ENCODE assay signal across 11 cellular contexts in genomic region chr18:8426401-8426800, GRCh38.
DNase-seq lines count a peak whose midpoint lies in the region; ATAC-seq, FAIRE-seq and TF ChIP-seq lines count a peak whose summit lies in the region.
"Had no signal": no experiment of that assay in that cellular context is flagged by ENCODE, and none has a peak within 500 bp of the region (broad histone marks: within the 10 kb centered on the region; RNA-seq: fewer than 3 reads in every experiment).

No MANE protein-coding gene starts in this region.

- ATAC-seq in HepG2 (peak; percentile 89), right lobe of liver (no peak), PC-3 (no peak), foreskin keratinocyte (no peak), GM21786 (IDR thresholded peaks at IDR 0.05; ENCODE audit: unreplicated experiment) (no peak), HG02852 (IDR thresholded peaks at IDR 0.05; ENCODE audit: unreplicated experiment) (no peak)
- ATAC-seq: activated naive CD4-positive, alpha-beta T cell treated with anti-CD3 and anti-CD28 coated beads, Interleukin-2, amount 50 U/mL, for 72 hours had no signal

- H3K9me3 ChIP-seq in HepG2 (ENCODE audit: low read length) (no peaks in the 10 kb centered on the region), right lobe of liver (no peaks in the 10 kb centered on the region), PC-3 (ENCODE audit: low read length) (no peaks in the 10 kb centered on the region)

- H3K9me2 ChIP-seq in PC-3 (replicated peaks; ENCODE audit: low read length) = no peaks in the 10 kb centered on the region

- H2AFZ ChIP-seq in HepG2 (ENCODE audit: low read length) (no peak overlapping the region), PC-3 (ENCODE audit: low read length) (no peak overlapping the region)

- CTCF ChIA-PET in HepG2 (lab: Yijun Ruan, JAX; ENCODE audit: low intra/inter-chr PET ratio, low total read pairs) = no interaction called here
- CTCF ChIA-PET in PC-3 (lab: Charles Lee) = no interaction called here

- H3K4me3 ChIP-seq in HepG2 (replicated peaks in 1 of 3; ENCODE audit: insufficient read depth in 1 of 3, low read depth in 2 of 3, low read length in 3 of 3) = no peak overlapping the region
- H3K4me3 ChIP-seq in right lobe of liver = no peak overlapping the region
- no peak overlapping the region for H3K4me3 ChIP-seq in PC-3 (ENCODE audit: low read length)

- H3F3A ChIP-seq in PC-3 (ENCODE audit: low read length, unreplicated experiment) = no peaks in the 10 kb centered on the region

- no peaks in the 10 kb centered on the region for H4K20me1 ChIP-seq in HepG2 (ENCODE audit: insufficient read depth, low read length)
- H4K20me1 ChIP-seq in PC-3 (ENCODE audit: low read length) = no peaks in the 10 kb centered on the region

- H3K4me2 ChIP-seq in HepG2 (ENCODE audit: low read depth, low read length) = no peak overlapping the region
- H3K4me2 ChIP-seq in PC-3 (ENCODE audit: low read length) = no peak overlapping the region

- peak; percentile 54 for TF ChIP-seq RAD21 in HepG2 (CRISPR knock-in tag; IDR thresholded peaks at IDR 0.05)

- TF ChIP-seq POLR2A in HepG2 (IDR thresholded peaks at IDR 0.05; ENCODE audit: insufficient read depth in 1 of 2, low read depth in 2 of 2, low read length in 2 of 2) (no peak), right lobe of liver (IDR thresholded peaks at IDR 0.05) (no peak), H54 (IDR thresholded peaks at IDR 0.05; ENCODE audit: low read depth, low read length) (no peak)

- BruUV-seq in HepG2 (replicated peaks; lab: Mats Ljungman, UMichigan) (no TSS peak), PC-3 (replicated peaks; lab: Mats Ljungman, UMichigan) (no TSS peak)

- H3K9ac ChIP-seq in HepG2 (ENCODE audit: insufficient read depth, low read depth, low read length) (no peak overlapping the region), PC-3 (ENCODE audit: low read length) (no peak overlapping the region)

- WGBS in HepG2 (ENCODE audit: low lambda C conversion rate) = 60% methylated on average over 1 of the region's 13 CpGs
- 100% methylated on average over 1 of the region's 13 CpGs for WGBS in right lobe of liver (ENCODE audit: insufficient coverage, low coverage, low lambda C conversion rate, missing lambda C conversion rate)

- intact Hi-C loops in HepG2 (cut with micrococcal nuclease; ENCODE audit: unreplicated experiment) (loop anchor here (1.0 kb wide), 1 partner anchor 54 kb away; no protein-coding TSS in a partner anchor), right lobe of liver (cut with DNase I) (no loop called here), PC-3 (cut with micrococcal nuclease) (no loop called here)

- TF ChIP-seq CTCF in HepG2 (CRISPR knock-in tag; IDR thresholded peaks at IDR 0.05) = peak; percentile 72
- TF ChIP-seq CTCF in right lobe of liver (IDR thresholded peaks at IDR 0.05) = peak in 1 of 4 donors; percentile 20
- peak; percentile 77 for TF ChIP-seq CTCF in PC-3 (conservative IDR thresholded peaks at IDR 0.05; ENCODE audit: low read depth, low read length)
- peak; percentile 40 for TF ChIP-seq CTCF in foreskin keratinocyte (conservative IDR thresholded peaks at IDR 0.05)

- TF ChIP-seq EP300 in HepG2 (IDR thresholded peaks at IDR 0.05; ENCODE audit: low read depth in 2 of 2, low read length in 2 of 2) (no peak), HepG2 (CRISPR knock-in tag; IDR thresholded peaks at IDR 0.05; ENCODE audit: borderline replicate concordance) (no peak)

- DNase-seq in HepG2 (ENCODE audit: low spot score) (peak; percentile 24), right lobe of liver (no peak), PC-3 (no peak), foreskin keratinocyte (no peak), H54 (ENCODE audit: insufficient read length, low spot score) (no peak), NCI-H524 (lab: John Stamatoyannopoulos, UW) (no peak)
- DNase-seq: naive B cell, NCI-H1930 had no signal

- H3K27me3 ChIP-seq in HepG2 (ENCODE audit: control insufficient read depth in 1 of 2, insufficient read depth in 2 of 2, low read length in 2 of 2) (peaks cover 2 to 3% of the 10 kb centered on the region in 2 experiments; a peak in 2 of 5 replicates), right lobe of liver (no peaks in the 10 kb centered on the region), PC-3 (ENCODE audit: low read length) (no peaks in the 10 kb centered on the region), foreskin keratinocyte (no peaks in the 10 kb centered on the region)

- POLR2A ChIA-PET in HepG2 (lab: Yijun Ruan, JAX) (no interaction called here), PC-3 (lab: Charles Lee; ENCODE audit: unreplicated experiment) (no interaction called here)

- peaks cover 11% of the 10 kb centered on the region; the same call in 1 of the 2 replicates for H3K4me1 ChIP-seq in HepG2 (ENCODE audit: insufficient read depth, low read length)
- H3K4me1 ChIP-seq in right lobe of liver = no peaks in the 10 kb centered on the region
- H3K4me1 ChIP-seq in PC-3 (ENCODE audit: insufficient read depth, low read length) = peaks cover 38% of the 10 kb centered on the region
- peaks cover 5% of the 10 kb centered on the region for H3K4me1 ChIP-seq in foreskin keratinocyte

- in situ Hi-C loops in HepG2 (cut with HindIII; ENCODE audit: extremely low pct_ligation_motif_present, low pct_unique_long_range_greater_than_20kb) = no loop called here

- H3K27ac ChIP-seq in HepG2 (ENCODE audit: extremely low read length, insufficient read depth, low read length) (no peak overlapping the region), right lobe of liver (no peak overlapping the region), PC-3 (ENCODE audit: low read length) (no peak overlapping the region), foreskin keratinocyte (no peak overlapping the region)

- no peaks in the 10 kb centered on the region for H3K79me2 ChIP-seq in HepG2 (ENCODE audit: insufficient read depth, low read length)
- no peaks in the 10 kb centered on the region for H3K79me2 ChIP-seq in PC-3 (ENCODE audit: low read length)

- no peaks in the 10 kb centered on the region for H3K36me3 ChIP-seq in HepG2 (replicated peaks in 1 of 2; ENCODE audit: control insufficient read depth in 1 of 2, insufficient read depth in 2 of 2, low read length in 2 of 2)
- no peaks in the 10 kb centered on the region for H3K36me3 ChIP-seq in right lobe of liver
- H3K36me3 ChIP-seq in PC-3 (ENCODE audit: low read depth, low read length) = no peaks in the 10 kb centered on the region

- FAIRE-seq in HepG2 (lab: Jason Lieb, UNC) (no peak), H54 (lab: Jason Lieb, UNC) (no peak)

TF ChIP-seq in HepG2, 621 proteins besides CTCF, POLR2A, EP300 and RAD21 (continues in another document):
- TF ChIP-seq SP2 (CRISPR knock-in tag; IDR thresholded peaks at IDR 0.05) = no peak
- no peak for TF ChIP-seq UBTF (CRISPR knock-in tag; IDR thresholded peaks at IDR 0.05)
- TF ChIP-seq FLYWCH1 (CRISPR knock-in tag; IDR thresholded peaks at IDR 0.05) = no peak
- no peak for TF ChIP-seq PAX8 (CRISPR knock-in tag; IDR thresholded peaks at IDR 0.05; ENCODE audit: borderline replicate concordance)
- no peak for TF ChIP-seq SCMH1 (CRISPR knock-in tag; IDR thresholded peaks at IDR 0.05; ENCODE audit: borderline replicate concordance)
- TF ChIP-seq MTF1 (CRISPR knock-in tag; IDR thresholded peaks at IDR 0.05) = no peak
- TF ChIP-seq CCDC6 (CRISPR knock-in tag; IDR thresholded peaks at IDR 0.05) = no peak
- TF ChIP-seq ZNF326 (CRISPR knock-in tag; IDR thresholded peaks at IDR 0.05; ENCODE audit: borderline replicate concordance) = no peak
- TF ChIP-seq THAP8 (CRISPR knock-in tag; IDR thresholded peaks at IDR 0.05; ENCODE audit: borderline replicate concordance) = no peak
- TF ChIP-seq CC2D1A (CRISPR knock-in tag; IDR thresholded peaks at IDR 0.05) = no peak
- TF ChIP-seq NKX3-1 (CRISPR knock-in tag; IDR thresholded peaks at IDR 0.05) = no peak
